8 cellular contexts compared by ENCODE assay signal in genomic region chr1:116151739-116152576, GRCh38. TPM values are rescaled to one million over a fixed set of nuclear protein-coding genes. Genes with fewer than 3 reads are reported as not detected.
DNase-seq lines count a peak whose midpoint lies in the region; ATAC-seq and TF ChIP-seq lines count a peak whose summit lies in the region.

No MANE protein-coding gene starts in this region.

- DNase-seq in AG08396 (ENCODE audit: low spot score) (peak; percentile 96), NCI-H2227 (lab: John Stamatoyannopoulos, UW; ENCODE audit: unreplicated experiment) (peak; percentile 92), colonic mucosa (peak; percentile 79), left lobe of liver (ENCODE audit: low spot score) (peak; percentile 80)
- DNase-seq in activated CD4-positive, alpha-beta T cell treated with anti-CD3 and anti-CD28 coated beads for 24 hours (ENCODE audit: low read depth in 2 of 2) = peak; percentile 55 to 61
- peak; percentile 69 to 77 for DNase-seq in stimulated activated CD4-positive, alpha-beta T cell treated with anti-CD3 and anti-CD28 coated beads, Interleukin-2, amount 100 ng/mL, for 48 hours

- H3K9me3 ChIP-seq in colonic mucosa = no peaks in the 10 kb centered on the region

- peak overlapping the region; percentile 32 for H3K4me3 ChIP-seq in colonic mucosa

- peak; percentile 94 for TF ChIP-seq CTCF in colonic mucosa (IDR thresholded peaks at IDR 0.05)

- H3K4me1 ChIP-seq in colonic mucosa = peaks cover 6% of the 10 kb centered on the region

- H3K9ac ChIP-seq in colonic mucosa (ENCODE audit: low read depth in 2 of 2, low read length in 2 of 2) = peak overlapping the region; percentile 66 to 70

- ATAC-seq in GM18868 (IDR thresholded peaks at IDR 0.05; ENCODE audit: unreplicated experiment) (peak; percentile 99), HG03108 (IDR thresholded peaks at IDR 0.05; ENCODE audit: unreplicated experiment) (peak; percentile 98), left lobe of liver (peak; percentile 91)

- H3K27me3 ChIP-seq in colonic mucosa = no peaks in the 10 kb centered on the region

- H3K27ac ChIP-seq in colonic mucosa = peak overlapping the region; percentile 35

- no peaks in the 10 kb centered on the region for H3K36me3 ChIP-seq in colonic mucosa

- intact Hi-C loops in colonic mucosa (cut with DNase I) = no loop called here

RNA-seq across cellular contexts. Expression of gene MAB21L3, which starts 40.8 kb away (rescaled TPM):
- total RNA-seq in colonic mucosa = 1 to 10 TPM; 3.9 to 4.5 TPM
- 0.63 TPM for total RNA-seq in left lobe of liver

Comparison
In these comparisons a context has a peak if more than half of its experiments do, and no peak if none do; other contexts are left out.
1. Peak in every context shown above with its lines: DNase-seq, ATAC-seq, H3K4me3 ChIP-seq and H3K27ac ChIP-seq.